Comparison of ENCODE assay signal across 1 cellular context in genomic region chr13:48037346-48038173, GRCh38.
A peak's percentile ranks its signal among the peaks of the same experiment; 100 is the strongest.
TF ChIP-seq lines count a peak whose summit lies in the region.

Gene NUDT15, plus strand, starts transcription at chr13:48037726. Its CDS starts 21 bp downstream, at chr13:48037747.

TF ChIP-seq in HepG2, 621 proteins besides CTCF, POLR2A, EP300 and RAD21 (continued from another document and continues in another):
- TF ChIP-seq, protein P1, sequence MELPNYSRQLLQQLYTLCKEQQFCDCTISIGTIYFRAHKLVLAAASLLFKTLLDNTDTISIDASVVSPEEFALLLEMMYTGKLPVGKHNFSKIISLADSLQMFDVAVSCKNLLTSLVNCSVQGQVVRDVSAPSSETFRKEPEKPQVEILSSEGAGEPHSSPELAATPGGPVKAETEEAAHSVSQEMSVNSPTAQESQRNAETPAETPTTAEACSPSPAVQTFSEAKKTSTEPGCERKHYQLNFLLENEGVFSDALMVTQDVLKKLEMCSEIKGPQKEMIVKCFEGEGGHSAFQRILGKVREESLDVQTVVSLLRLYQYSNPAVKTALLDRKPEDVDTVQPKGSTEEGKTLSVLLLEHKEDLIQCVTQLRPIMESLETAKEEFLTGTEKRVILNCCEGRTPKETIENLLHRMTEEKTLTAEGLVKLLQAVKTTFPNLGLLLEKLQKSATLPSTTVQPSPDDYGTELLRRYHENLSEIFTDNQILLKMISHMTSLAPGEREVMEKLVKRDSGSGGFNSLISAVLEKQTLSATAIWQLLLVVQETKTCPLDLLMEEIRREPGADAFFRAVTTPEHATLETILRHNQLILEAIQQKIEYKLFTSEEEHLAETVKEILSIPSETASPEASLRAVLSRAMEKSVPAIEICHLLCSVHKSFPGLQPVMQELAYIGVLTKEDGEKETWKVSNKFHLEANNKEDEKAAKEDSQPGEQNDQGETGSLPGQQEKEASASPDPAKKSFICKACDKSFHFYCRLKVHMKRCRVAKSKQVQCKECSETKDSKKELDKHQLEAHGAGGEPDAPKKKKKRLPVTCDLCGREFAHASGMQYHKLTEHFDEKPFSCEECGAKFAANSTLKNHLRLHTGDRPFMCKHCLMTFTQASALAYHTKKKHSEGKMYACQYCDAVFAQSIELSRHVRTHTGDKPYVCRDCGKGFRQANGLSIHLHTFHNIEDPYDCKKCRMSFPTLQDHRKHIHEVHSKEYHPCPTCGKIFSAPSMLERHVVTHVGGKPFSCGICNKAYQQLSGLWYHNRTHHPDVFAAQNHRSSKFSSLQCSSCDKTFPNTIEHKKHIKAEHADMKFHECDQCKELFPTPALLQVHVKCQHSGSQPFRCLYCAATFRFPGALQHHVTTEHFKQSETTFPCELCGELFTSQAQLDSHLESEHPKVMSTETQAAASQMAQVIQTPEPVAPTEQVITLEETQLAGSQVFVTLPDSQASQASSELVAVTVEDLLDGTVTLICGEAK (IDR thresholded peaks at IDR 0.05) = no peak
- TF ChIP-seq, protein P1 (CRISPR knock-in tag; IDR thresholded peaks at IDR 0.05) = peak; percentile 89
- no peak for TF ChIP-seq SOX6 (IDR thresholded peaks at IDR 0.05)
- peak; percentile 83 for TF ChIP-seq SOX6 (CRISPR knock-in tag; IDR thresholded peaks at IDR 0.05)
- no peak for TF ChIP-seq MAFG (CRISPR knock-in tag; IDR thresholded peaks at IDR 0.05)
- TF ChIP-seq, protein P2, sequence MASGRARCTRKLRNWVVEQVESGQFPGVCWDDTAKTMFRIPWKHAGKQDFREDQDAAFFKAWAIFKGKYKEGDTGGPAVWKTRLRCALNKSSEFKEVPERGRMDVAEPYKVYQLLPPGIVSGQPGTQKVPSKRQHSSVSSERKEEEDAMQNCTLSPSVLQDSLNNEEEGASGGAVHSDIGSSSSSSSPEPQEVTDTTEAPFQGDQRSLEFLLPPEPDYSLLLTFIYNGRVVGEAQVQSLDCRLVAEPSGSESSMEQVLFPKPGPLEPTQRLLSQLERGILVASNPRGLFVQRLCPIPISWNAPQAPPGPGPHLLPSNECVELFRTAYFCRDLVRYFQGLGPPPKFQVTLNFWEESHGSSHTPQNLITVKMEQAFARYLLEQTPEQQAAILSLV (CRISPR knock-in tag; IDR thresholded peaks at IDR 0.05; ENCODE audit: borderline replicate concordance) = peak; percentile 96
- TF ChIP-seq, protein P3, sequence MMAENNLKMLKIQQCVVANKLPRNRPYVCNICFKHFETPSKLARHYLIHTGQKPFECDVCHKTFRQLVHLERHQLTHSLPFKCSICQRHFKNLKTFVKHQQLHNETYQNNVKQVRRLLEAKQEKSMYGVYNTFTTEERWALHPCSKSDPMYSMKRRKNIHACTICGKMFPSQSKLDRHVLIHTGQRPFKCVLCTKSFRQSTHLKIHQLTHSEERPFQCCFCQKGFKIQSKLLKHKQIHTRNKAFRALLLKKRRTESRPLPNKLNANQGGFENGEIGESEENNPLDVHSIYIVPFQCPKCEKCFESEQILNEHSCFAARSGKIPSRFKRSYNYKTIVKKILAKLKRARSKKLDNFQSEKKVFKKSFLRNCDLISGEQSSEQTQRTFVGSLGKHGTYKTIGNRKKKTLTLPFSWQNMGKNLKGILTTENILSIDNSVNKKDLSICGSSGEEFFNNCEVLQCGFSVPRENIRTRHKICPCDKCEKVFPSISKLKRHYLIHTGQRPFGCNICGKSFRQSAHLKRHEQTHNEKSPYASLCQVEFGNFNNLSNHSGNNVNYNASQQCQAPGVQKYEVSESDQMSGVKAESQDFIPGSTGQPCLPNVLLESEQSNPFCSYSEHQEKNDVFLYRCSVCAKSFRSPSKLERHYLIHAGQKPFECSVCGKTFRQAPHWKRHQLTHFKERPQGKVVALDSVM (CRISPR knock-in tag; IDR thresholded peaks at IDR 0.05) = peak; percentile 60; the same call in 1 of the 2 replicates
- TF ChIP-seq, protein P4, sequence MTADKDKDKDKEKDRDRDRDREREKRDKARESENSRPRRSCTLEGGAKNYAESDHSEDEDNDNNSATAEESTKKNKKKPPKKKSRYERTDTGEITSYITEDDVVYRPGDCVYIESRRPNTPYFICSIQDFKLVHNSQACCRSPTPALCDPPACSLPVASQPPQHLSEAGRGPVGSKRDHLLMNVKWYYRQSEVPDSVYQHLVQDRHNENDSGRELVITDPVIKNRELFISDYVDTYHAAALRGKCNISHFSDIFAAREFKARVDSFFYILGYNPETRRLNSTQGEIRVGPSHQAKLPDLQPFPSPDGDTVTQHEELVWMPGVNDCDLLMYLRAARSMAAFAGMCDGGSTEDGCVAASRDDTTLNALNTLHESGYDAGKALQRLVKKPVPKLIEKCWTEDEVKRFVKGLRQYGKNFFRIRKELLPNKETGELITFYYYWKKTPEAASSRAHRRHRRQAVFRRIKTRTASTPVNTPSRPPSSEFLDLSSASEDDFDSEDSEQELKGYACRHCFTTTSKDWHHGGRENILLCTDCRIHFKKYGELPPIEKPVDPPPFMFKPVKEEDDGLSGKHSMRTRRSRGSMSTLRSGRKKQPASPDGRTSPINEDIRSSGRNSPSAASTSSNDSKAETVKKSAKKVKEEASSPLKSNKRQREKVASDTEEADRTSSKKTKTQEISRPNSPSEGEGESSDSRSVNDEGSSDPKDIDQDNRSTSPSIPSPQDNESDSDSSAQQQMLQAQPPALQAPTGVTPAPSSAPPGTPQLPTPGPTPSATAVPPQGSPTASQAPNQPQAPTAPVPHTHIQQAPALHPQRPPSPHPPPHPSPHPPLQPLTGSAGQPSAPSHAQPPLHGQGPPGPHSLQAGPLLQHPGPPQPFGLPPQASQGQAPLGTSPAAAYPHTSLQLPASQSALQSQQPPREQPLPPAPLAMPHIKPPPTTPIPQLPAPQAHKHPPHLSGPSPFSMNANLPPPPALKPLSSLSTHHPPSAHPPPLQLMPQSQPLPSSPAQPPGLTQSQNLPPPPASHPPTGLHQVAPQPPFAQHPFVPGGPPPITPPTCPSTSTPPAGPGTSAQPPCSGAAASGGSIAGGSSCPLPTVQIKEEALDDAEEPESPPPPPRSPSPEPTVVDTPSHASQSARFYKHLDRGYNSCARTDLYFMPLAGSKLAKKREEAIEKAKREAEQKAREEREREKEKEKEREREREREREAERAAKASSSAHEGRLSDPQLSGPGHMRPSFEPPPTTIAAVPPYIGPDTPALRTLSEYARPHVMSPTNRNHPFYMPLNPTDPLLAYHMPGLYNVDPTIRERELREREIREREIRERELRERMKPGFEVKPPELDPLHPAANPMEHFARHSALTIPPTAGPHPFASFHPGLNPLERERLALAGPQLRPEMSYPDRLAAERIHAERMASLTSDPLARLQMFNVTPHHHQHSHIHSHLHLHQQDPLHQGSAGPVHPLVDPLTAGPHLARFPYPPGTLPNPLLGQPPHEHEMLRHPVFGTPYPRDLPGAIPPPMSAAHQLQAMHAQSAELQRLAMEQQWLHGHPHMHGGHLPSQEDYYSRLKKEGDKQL (CRISPR knock-in tag; IDR thresholded peaks at IDR 0.05; ENCODE audit: low read depth) = no peak
- TF ChIP-seq CHD4 (IDR thresholded peaks at IDR 0.05; ENCODE audit: borderline replicate concordance, low read length) = no peak
- no peak for TF ChIP-seq KAT2B (IDR thresholded peaks at IDR 0.05; ENCODE audit: borderline replicate concordance, low read depth, low read length)
- TF ChIP-seq ZNF281 (CRISPR knock-in tag; IDR thresholded peaks at IDR 0.05; ENCODE audit: borderline replicate concordance) = peak; percentile 13; the same call in 1 of the 2 replicates
- TF ChIP-seq MIER3 (CRISPR knock-in tag; IDR thresholded peaks at IDR 0.05; ENCODE audit: borderline replicate concordance) = peak; percentile 33; the same call in 1 of the 2 replicates
- no peak for TF ChIP-seq ZNF432 (CRISPR knock-in tag; IDR thresholded peaks at IDR 0.05; ENCODE audit: borderline replicate concordance)
- TF ChIP-seq ZNF124 (CRISPR knock-in tag; IDR thresholded peaks at IDR 0.05) = no peak
- TF ChIP-seq ZNF382 (CRISPR knock-in tag; IDR thresholded peaks at IDR 0.05; ENCODE audit: borderline replicate concordance) = no peak
- TF ChIP-seq ARID2 (CRISPR knock-in tag; IDR thresholded peaks at IDR 0.05; ENCODE audit: borderline replicate concordance) = peak; percentile 90
- TF ChIP-seq ZNF256 (CRISPR knock-in tag; conservative IDR thresholded peaks at IDR 0.05) = peak; percentile 85
- TF ChIP-seq NFAT5 (CRISPR knock-in tag; IDR thresholded peaks at IDR 0.05) = peak; percentile 31; the same call in 1 of the 2 replicates
- TF ChIP-seq, protein P5, sequence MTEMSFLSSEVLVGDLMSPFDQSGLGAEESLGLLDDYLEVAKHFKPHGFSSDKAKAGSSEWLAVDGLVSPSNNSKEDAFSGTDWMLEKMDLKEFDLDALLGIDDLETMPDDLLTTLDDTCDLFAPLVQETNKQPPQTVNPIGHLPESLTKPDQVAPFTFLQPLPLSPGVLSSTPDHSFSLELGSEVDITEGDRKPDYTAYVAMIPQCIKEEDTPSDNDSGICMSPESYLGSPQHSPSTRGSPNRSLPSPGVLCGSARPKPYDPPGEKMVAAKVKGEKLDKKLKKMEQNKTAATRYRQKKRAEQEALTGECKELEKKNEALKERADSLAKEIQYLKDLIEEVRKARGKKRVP (CRISPR knock-in tag; IDR thresholded peaks at IDR 0.05) = peak in 1 of 2 experiments; percentile 80; a peak in 2 of 4 replicates
- TF ChIP-seq ZNF790 (CRISPR knock-in tag; IDR thresholded peaks at IDR 0.05; ENCODE audit: borderline replicate concordance) = no peak
- TF ChIP-seq HNRNPL (IDR thresholded peaks at IDR 0.05; ENCODE audit: low read depth, low read length) = peak; percentile 74; the same call in 1 of the 2 replicates
- TF ChIP-seq FOXJ3 (CRISPR knock-in tag; IDR thresholded peaks at IDR 0.05; ENCODE audit: borderline replicate concordance) = peak; percentile 39; the same call in 1 of the 2 replicates
- TF ChIP-seq SRSF1 (optimal IDR thresholded peaks at IDR 0.05; ENCODE audit: low read depth, low read length) = peak; percentile 86
- TF ChIP-seq KAT8 (CRISPR knock-in tag; IDR thresholded peaks at IDR 0.05) = peak; percentile 95
